ENCODE assay signal across 7 cellular contexts in genomic region chr16:10283246-10283645, GRCh38.
DNase-seq lines count a peak whose midpoint lies in the region; ATAC-seq and TF ChIP-seq lines count a peak whose summit lies in the region.
"Not testable (repeated sequence)": the region's sequence is repeated elsewhere in the genome, so short reads cannot be mapped to it uniquely, and the experiment has no call there.

No MANE protein-coding gene starts in this region.

- 75 to 77% methylated on average over 2 to 8 of the region's 8 CpGs for WGBS in endodermal cell (ENCODE audit: insufficient coverage in 1 of 2, insufficient read length in 1 of 2), 2 experiments
- WGBS in mesendoderm (ENCODE audit: extremely low coverage, insufficient coverage, low lambda C conversion rate) = no CpG with 5 or more reads among the region's 8 CpGs

- H3K4me2 ChIP-seq in mesendoderm (ENCODE audit: low read length) = not testable (repeated sequence)

- H3K9me3 ChIP-seq in CD4-positive, CD25-positive, alpha-beta regulatory T cell (ENCODE audit: control insufficient read depth in 2 of 2, low read length in 2 of 2) = not testable (repeated sequence)
- peaks cover 23% of the 10 kb centered on the region for H3K9me3 ChIP-seq in endodermal cell (ENCODE audit: control insufficient read depth, low read length)

- H3K4me3 ChIP-seq in CD4-positive, CD25-positive, alpha-beta regulatory T cell (ENCODE audit: low read depth, low read length); mesendoderm (ENCODE audit: low read length): not testable (repeated sequence)
- H3K4me3 ChIP-seq in H7 (ENCODE audit: insufficient read depth, low read depth, low read length) (peak overlapping the region; percentile 17; the same call in 1 of the 2 replicates), endodermal cell (ENCODE audit: low read length) (peak overlapping the region; percentile 77)

- peak overlapping the region; percentile 70 for H3K18ac ChIP-seq in mesendoderm (ENCODE audit: low read length)

- not testable (repeated sequence) for H3K4me1 ChIP-seq in CD4-positive, CD25-positive, alpha-beta regulatory T cell (ENCODE audit: control insufficient read depth, insufficient read depth, low read length, poor library complexity, severe bottlenecking); endodermal cell (ENCODE audit: control insufficient read depth, insufficient read depth, low read length); mesendoderm (ENCODE audit: control insufficient read depth, low read depth, low read length)

- not testable (repeated sequence) for H2BK15ac ChIP-seq in mesendoderm (replicated peaks; ENCODE audit: low read depth)

- H3K79me1 ChIP-seq in mesendoderm (ENCODE audit: low read length) = not testable (repeated sequence)

- H3K56ac ChIP-seq in mesendoderm (ENCODE audit: low read length) = peak overlapping the region; percentile 73

- not testable (repeated sequence) for H4K8ac ChIP-seq in mesendoderm (ENCODE audit: low read depth, low read length)

- peak overlapping the region; percentile 85 for H2BK5ac ChIP-seq in mesendoderm (ENCODE audit: low read length)

- not testable (repeated sequence) for TF ChIP-seq CTCF in chondrocyte (IDR thresholded peaks at IDR 0.05); endodermal cell (conservative IDR thresholded peaks at IDR 0.05); neural crest cell (conservative IDR thresholded peaks at IDR 0.05)

- not testable (repeated sequence) for H3K9me3 Mint-ChIP-seq in CD4-positive, CD25-positive, alpha-beta regulatory T cell; neural crest cell
- H3K9me3 Mint-ChIP-seq in chondrocyte (ENCODE audit: low read depth) (peaks cover 13% of the 10 kb centered on the region), endodermal cell (peaks cover 55% of the 10 kb centered on the region)

- H2AK5ac ChIP-seq in mesendoderm (ENCODE audit: low read length) = not testable (repeated sequence)

- not testable (repeated sequence) for H3K27ac ChIP-seq in CD4-positive, CD25-positive, alpha-beta regulatory T cell (ENCODE audit: insufficient read depth, low read length, poor library complexity, severe bottlenecking)
- H3K27ac ChIP-seq in endodermal cell (ENCODE audit: low read depth, low read length) = peak overlapping the region; percentile 32
- H3K27ac ChIP-seq in mesendoderm (ENCODE audit: low read depth, low read length) = peak overlapping the region; percentile 92

- peak overlapping the region in 2 of 3 donors; percentile 11 to 64 for H3K27ac Mint-ChIP-seq in CD4-positive, CD25-positive, alpha-beta regulatory T cell
- H3K27ac Mint-ChIP-seq in chondrocyte (ENCODE audit: unreplicated experiment) = not testable (repeated sequence)
- peak overlapping the region; percentile 93 for H3K27ac Mint-ChIP-seq in endodermal cell
- peak overlapping the region; percentile 1 for H3K27ac Mint-ChIP-seq in neural crest cell (ENCODE audit: unreplicated experiment)

- H3K36me3 Mint-ChIP-seq in CD4-positive, CD25-positive, alpha-beta regulatory T cell; chondrocyte (ENCODE audit: low read depth); endodermal cell (ENCODE audit: low read depth); neural crest cell (ENCODE audit: low read depth): not testable (repeated sequence)

- H3K23ac ChIP-seq in mesendoderm (ENCODE audit: low read length) = not testable (repeated sequence)

- DNase-seq in CD4-positive, CD25-positive, alpha-beta regulatory T cell; H7; neural crest cell (ENCODE audit: low read depth, low spot score): not testable (repeated sequence)
- peak; percentile 16 for DNase-seq in ELF-1 (ENCODE audit: low read depth, low spot score)
- DNase-seq in chondrocyte (ENCODE audit: low spot score) = peak; percentile 36
- DNase-seq in endodermal cell = peak; percentile 74
- DNase-seq in mesendoderm = peak; percentile 63

- H2BK120ac ChIP-seq in mesendoderm (ENCODE audit: low read depth, low read length) = peak overlapping the region; percentile 32

- peak overlapping the region in 1 of 4 donors; percentile 44 for H3K4me3 Mint-ChIP-seq in CD4-positive, CD25-positive, alpha-beta regulatory T cell
- not testable (repeated sequence) for H3K4me3 Mint-ChIP-seq in chondrocyte (ENCODE audit: unreplicated experiment); neural crest cell
- peak overlapping the region; percentile 52 for H3K4me3 Mint-ChIP-seq in endodermal cell

- H3K4ac ChIP-seq in mesendoderm (ENCODE audit: low read depth, low read length) = not testable (repeated sequence)

- not testable (repeated sequence) for H3K79me2 ChIP-seq in mesendoderm (ENCODE audit: control insufficient read depth, insufficient read depth, low read length)

- not testable (repeated sequence) for H3K4me1 Mint-ChIP-seq in CD4-positive, CD25-positive, alpha-beta regulatory T cell; chondrocyte (ENCODE audit: low read depth); neural crest cell
- peaks cover 32% of the 10 kb centered on the region for H3K4me1 Mint-ChIP-seq in endodermal cell

- H4K5ac ChIP-seq in mesendoderm (ENCODE audit: low read length) = not testable (repeated sequence)

- not testable (repeated sequence) for H3K27me3 ChIP-seq in CD4-positive, CD25-positive, alpha-beta regulatory T cell (ENCODE audit: control insufficient read depth, insufficient read depth, low read length); H7 (ENCODE audit: control insufficient read depth, insufficient read depth, low read length); endodermal cell (ENCODE audit: control insufficient read depth, insufficient read depth, low read length, poor library complexity, severe bottlenecking); mesendoderm (ENCODE audit: insufficient read depth, low read length, poor library complexity)

- H3K36me3 ChIP-seq in CD4-positive, CD25-positive, alpha-beta regulatory T cell (ENCODE audit: control insufficient read depth, insufficient read depth, low read length); H7 (replicated peaks; ENCODE audit: control insufficient read depth, insufficient read depth, low read length); endodermal cell (ENCODE audit: control insufficient read depth, insufficient read depth, low read length); mesendoderm (ENCODE audit: control insufficient read depth, insufficient read depth, low read length): not testable (repeated sequence)

- H3K9ac ChIP-seq in endodermal cell (ENCODE audit: extremely low read depth, low read length, poor library complexity, severe bottlenecking) = peak overlapping the region; percentile 51
- not testable (repeated sequence) for H3K9ac ChIP-seq in mesendoderm (ENCODE audit: low read length)

- not testable (repeated sequence) for ATAC-seq in CD4-positive, CD25-positive, alpha-beta regulatory T cell (ENCODE audit: low read depth in 2 of 2)

- not testable (repeated sequence) for H3K27me3 Mint-ChIP-seq in CD4-positive, CD25-positive, alpha-beta regulatory T cell; chondrocyte (ENCODE audit: low read depth); endodermal cell (ENCODE audit: insufficient read depth); neural crest cell (ENCODE audit: low read depth)
